1 cellular context compared by ENCODE assay signal in genomic region chr12:49973361-49973830, GRCh38.
TF ChIP-seq lines count a peak whose summit lies in the region.

No MANE protein-coding gene starts in this region.

TF ChIP-seq in GM23338, 12 proteins besides CTCF, POLR2A, EP300 and RAD21 (continued from another document):
- TF ChIP-seq REST (IDR thresholded peaks at IDR 0.05; ENCODE audit: unreplicated experiment) = no peak
- TF ChIP-seq STAT1 (IDR thresholded peaks at IDR 0.05; ENCODE audit: unreplicated experiment) = no peak
- TF ChIP-seq, protein P1, sequence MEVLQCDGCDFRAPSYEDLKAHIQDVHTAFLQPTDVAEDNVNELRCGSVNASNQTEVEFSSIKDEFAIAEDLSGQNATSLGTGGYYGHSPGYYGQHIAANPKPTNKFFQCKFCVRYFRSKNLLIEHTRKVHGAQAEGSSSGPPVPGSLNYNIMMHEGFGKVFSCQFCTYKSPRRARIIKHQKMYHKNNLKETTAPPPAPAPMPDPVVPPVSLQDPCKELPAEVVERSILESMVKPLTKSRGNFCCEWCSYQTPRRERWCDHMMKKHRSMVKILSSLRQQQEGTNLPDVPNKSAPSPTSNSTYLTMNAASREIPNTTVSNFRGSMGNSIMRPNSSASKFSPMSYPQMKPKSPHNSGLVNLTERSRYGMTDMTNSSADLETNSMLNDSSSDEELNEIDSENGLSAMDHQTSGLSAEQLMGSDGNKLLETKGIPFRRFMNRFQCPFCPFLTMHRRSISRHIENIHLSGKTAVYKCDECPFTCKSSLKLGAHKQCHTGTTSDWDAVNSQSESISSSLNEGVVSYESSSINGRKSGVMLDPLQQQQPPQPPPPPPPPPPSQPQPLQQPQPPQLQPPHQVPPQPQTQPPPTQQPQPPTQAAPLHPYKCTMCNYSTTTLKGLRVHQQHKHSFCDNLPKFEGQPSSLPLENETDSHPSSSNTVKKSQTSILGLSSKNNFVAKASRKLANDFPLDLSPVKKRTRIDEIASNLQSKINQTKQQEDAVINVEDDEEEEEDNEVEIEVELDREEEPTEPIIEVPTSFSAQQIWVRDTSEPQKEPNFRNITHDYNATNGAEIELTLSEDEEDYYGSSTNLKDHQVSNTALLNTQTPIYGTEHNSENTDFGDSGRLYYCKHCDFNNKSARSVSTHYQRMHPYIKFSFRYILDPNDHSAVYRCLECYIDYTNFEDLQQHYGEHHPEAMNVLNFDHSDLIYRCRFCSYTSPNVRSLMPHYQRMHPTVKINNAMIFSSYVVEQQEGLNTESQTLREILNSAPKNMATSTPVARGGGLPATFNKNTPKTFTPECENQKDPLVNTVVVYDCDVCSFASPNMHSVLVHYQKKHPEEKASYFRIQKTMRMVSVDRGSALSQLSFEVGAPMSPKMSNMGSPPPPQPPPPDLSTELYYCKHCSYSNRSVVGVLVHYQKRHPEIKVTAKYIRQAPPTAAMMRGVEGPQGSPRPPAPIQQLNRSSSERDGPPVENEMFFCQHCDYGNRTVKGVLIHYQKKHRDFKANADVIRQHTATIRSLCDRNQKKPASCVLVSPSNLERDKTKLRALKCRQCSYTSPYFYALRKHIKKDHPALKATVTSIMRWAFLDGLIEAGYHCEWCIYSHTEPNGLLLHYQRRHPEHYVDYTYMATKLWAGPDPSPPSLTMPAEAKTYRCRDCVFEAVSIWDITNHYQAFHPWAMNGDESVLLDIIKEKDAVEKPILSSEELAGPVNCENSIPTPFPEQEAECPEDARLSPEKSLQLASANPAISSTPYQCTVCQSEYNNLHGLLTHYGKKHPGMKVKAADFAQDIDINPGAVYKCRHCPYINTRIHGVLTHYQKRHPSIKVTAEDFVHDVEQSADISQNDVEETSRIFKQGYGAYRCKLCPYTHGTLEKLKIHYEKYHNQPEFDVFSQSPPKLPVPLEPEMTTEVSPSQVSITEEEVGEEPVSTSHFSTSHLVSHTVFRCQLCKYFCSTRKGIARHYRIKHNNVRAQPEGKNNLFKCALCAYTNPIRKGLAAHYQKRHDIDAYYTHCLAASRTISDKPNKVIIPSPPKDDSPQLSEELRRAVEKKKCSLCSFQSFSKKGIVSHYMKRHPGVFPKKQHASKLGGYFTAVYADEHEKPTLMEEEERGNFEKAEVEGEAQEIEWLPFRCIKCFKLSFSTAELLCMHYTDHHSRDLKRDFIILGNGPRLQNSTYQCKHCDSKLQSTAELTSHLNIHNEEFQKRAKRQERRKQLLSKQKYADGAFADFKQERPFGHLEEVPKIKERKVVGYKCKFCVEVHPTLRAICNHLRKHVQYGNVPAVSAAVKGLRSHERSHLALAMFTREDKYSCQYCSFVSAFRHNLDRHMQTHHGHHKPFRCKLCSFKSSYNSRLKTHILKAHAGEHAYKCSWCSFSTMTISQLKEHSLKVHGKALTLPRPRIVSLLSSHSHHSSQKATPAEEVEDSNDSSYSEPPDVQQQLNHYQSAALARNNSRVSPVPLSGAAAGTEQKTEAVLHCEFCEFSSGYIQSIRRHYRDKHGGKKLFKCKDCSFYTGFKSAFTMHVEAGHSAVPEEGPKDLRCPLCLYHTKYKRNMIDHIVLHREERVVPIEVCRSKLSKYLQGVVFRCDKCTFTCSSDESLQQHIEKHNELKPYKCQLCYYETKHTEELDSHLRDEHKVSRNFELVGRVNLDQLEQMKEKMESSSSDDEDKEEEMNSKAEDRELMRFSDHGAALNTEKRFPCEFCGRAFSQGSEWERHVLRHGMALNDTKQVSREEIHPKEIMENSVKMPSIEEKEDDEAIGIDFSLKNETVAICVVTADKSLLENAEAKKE (CRISPR knock-in tag; IDR thresholded peaks at IDR 0.05) = no peak
- TF ChIP-seq JUNB (IDR thresholded peaks at IDR 0.05; ENCODE audit: unreplicated experiment) = no peak
- no peak for TF ChIP-seq ETS1 (IDR thresholded peaks at IDR 0.05)
- TF ChIP-seq ZNF114 (CRISPR knock-in tag; IDR thresholded peaks at IDR 0.05) = no peak
- no peak for TF ChIP-seq ZNF331 (CRISPR knock-in tag; IDR thresholded peaks at IDR 0.05; ENCODE audit: low read depth)
